12 cellular contexts compared by ENCODE assay signal in genomic region chr2:239942871-239943311, GRCh38.
"Had no signal": no experiment of that assay in that cellular context is flagged by ENCODE, and none has a peak within 500 bp of the region (broad histone marks: within the 10 kb centered on the region; RNA-seq: fewer than 3 reads in every experiment).

No MANE protein-coding gene starts in this region.

- ATAC-seq: activated CD4-positive, CD25-positive, alpha-beta regulatory T cell treated with anti-CD3 and anti-CD28 coated beads, Interleukin-2, amount 50 U/mL, for 24 hours; activated CD8-positive, alpha-beta memory T cell treated with anti-CD3 and anti-CD28 coated beads, Interleukin-2, amount 10 ng/mL, durations not matched to agents 7 days and 5 days; activated T-cell treated with anti-CD3 and anti-CD28 coated beads, Interleukin-2, amount 50 U/mL, for 4 hours; body of pancreas had no signal

- H3K27ac ChIP-seq: body of pancreas, SK-N-MC, skin epidermis, tibial nerve had no signal

- DNase-seq: activated CD4-positive, alpha-beta T cell treated with anti-CD3 and anti-CD28 coated beads, Interleukin-2, amount 50 U/mL, for 4 hours; activated CD8-positive, alpha-beta memory T cell treated with anti-CD3 and anti-CD28 coated beads, Interleukin-2, amount 10 ng/mL, durations not matched to agents 7 days and 5 days; activated T-cell treated with anti-CD3 and anti-CD28 coated beads, Interleukin-2, amount 50 U/mL, for 4 hours; dermis blood vessel endothelial cell; hippocampal formation; mesendoderm; nephron progenitor cell had no signal

- H3K27me3 ChIP-seq: body of pancreas, tibial nerve had no signal

- H3K9me3 ChIP-seq: body of pancreas, tibial nerve had no signal

- H3K4me1 ChIP-seq: body of pancreas had no signal

- H3K4me3 ChIP-seq: body of pancreas, SK-N-MC, skin epidermis, tibial nerve had no signal
